Comparison of ENCODE assay signal across 27 cellular contexts in genomic region chr7:5469375-5470166, GRCh38. TPM values are rescaled to one million over a fixed set of nuclear protein-coding genes. Genes with fewer than 3 reads are reported as not detected.
DNase-seq lines count a peak whose midpoint lies in the region; ATAC-seq and FAIRE-seq lines count a peak whose summit lies in the region.
"Had no signal": no experiment of that assay in that cellular context is flagged by ENCODE, and none has a peak within 500 bp of the region (broad histone marks: within the 10 kb centered on the region; RNA-seq: fewer than 3 reads in every experiment).

No MANE protein-coding gene starts in this region.

- H2AFZ ChIP-seq in mesenchymal stem cell (ENCODE audit: low read depth, low read length), result no peak overlapping the region

- H3K18ac ChIP-seq in mesenchymal stem cell (ENCODE audit: low read depth in 1 of 2, low read length in 2 of 2), result no peak overlapping the region

- H3K4me1 Mint-ChIP-seq in T-helper 17 cell, result peaks cover 8% of the 10 kb centered on the region
- H3K4me1 Mint-ChIP-seq: B cell had no signal

- H3K4me3 ChIP-seq in mesenchymal stem cell (ENCODE audit: insufficient read depth in 1 of 2, low read depth in 1 of 2, low read length in 2 of 2), result no peak overlapping the region
- H3K4me3 ChIP-seq: A549, Peyer's patch had no signal

- no peaks in the 10 kb centered on the region for H3K27me3 ChIP-seq in mesenchymal stem cell (ENCODE audit: control insufficient read depth in 1 of 2, insufficient read depth in 1 of 2, low read length in 2 of 2)
- H3K27me3 ChIP-seq: breast epithelium, Peyer's patch had no signal

- H2BK5ac ChIP-seq in mesenchymal stem cell (ENCODE audit: low read depth, low read length, poor library complexity, severe bottlenecking), result no peak overlapping the region

- H3K4ac ChIP-seq in mesenchymal stem cell (ENCODE audit: low read depth in 1 of 2, low read length in 2 of 2), result no peak overlapping the region

- no peak overlapping the region for H3K4me3 Mint-ChIP-seq in T-helper 17 cell
- H3K4me3 Mint-ChIP-seq: activated CD8-positive, alpha-beta T cell treated with anti-CD3 and anti-CD28 coated beads, Interleukin-2, amount 10 ng/mL, durations not matched to agents 7 days and 5 days; activated naive CD8-positive, alpha-beta T cell; B cell; CD4-positive, alpha-beta memory T cell had no signal

- no peak overlapping the region for H4K8ac ChIP-seq in mesenchymal stem cell (ENCODE audit: low read length)

- no peak overlapping the region for H3K4me2 ChIP-seq in mesenchymal stem cell (ENCODE audit: low read length, poor library complexity, severe bottlenecking)
- H3K4me2 ChIP-seq: A549, KMS-11 had no signal

- peak; percentile 40 for ATAC-seq in sciatic nerve
- no peak for ATAC-seq in T-helper 17 cell
- ATAC-seq: activated CD8-positive, alpha-beta T cell treated with anti-CD3 and anti-CD28 coated beads, Interleukin-2, amount 10 ng/mL, durations not matched to agents 7 days and 5 days had no signal

- H3K79me1 ChIP-seq in mesenchymal stem cell (replicated peaks; ENCODE audit: low read length, poor library complexity, severe bottlenecking), result no peaks in the 10 kb centered on the region

- H2BK12ac ChIP-seq in mesenchymal stem cell (ENCODE audit: low read length in 2 of 2), result peak overlapping the region in 1 of 2 experiments; percentile 11

- H3K9me3 ChIP-seq in mesenchymal stem cell (ENCODE audit: control insufficient read depth, low read length) (peaks cover 5% of the 10 kb centered on the region), T-helper 17 cell (ENCODE audit: control insufficient read depth, low read length, poor library complexity, severe bottlenecking) (no peaks in the 10 kb centered on the region)
- H3K9me3 ChIP-seq: breast epithelium, Peyer's patch had no signal

- H3K27ac ChIP-seq in caudate nucleus (ENCODE audit: low read depth, low read length), result peak overlapping the region; percentile 9
- no peak overlapping the region for H3K27ac ChIP-seq in mesenchymal stem cell (ENCODE audit: low read length, poor library complexity, severe bottlenecking)
- H3K27ac ChIP-seq: breast epithelium, KMS-11, Peyer's patch, VCaP had no signal

- no peak for DNase-seq in HTR-8/SVneo (ENCODE audit: insufficient read length, low spot score)
- peak in 15 of 61 donors; percentile 13 to 86 (median 34) for DNase-seq in caudate nucleus (lab: John Stamatoyannopoulos, UW)
- no peak for DNase-seq in mesenchymal stem cell
- DNase-seq in sciatic nerve (ENCODE audit: low spot score), result no peak
- no peak for DNase-seq in T-helper 17 cell
- no peak for DNase-seq in OCI-M1 (lab: John Stamatoyannopoulos, UW)
- DNase-seq in iPS-NIHi11 (ENCODE audit: low spot score), result no peak
- DNase-seq in kidney glomerular epithelial cell (lab: John Stamatoyannopoulos, UW), result no peak
- DNase-seq: activated CD4-positive, alpha-beta T cell treated with anti-CD3 and anti-CD28 coated beads for 4 hours; activated CD8-positive, alpha-beta T cell treated with anti-CD3 and anti-CD28 coated beads, Interleukin-2, amount 10 ng/mL, durations not matched to agents 7 days and 5 days; CD4-positive, alpha-beta memory T cell; effector CD8-positive, alpha-beta T cell; GOT3; NCI-H2029; NCI-H2227 treated with DMSO at 0.1 percent for 48 hours; Peyer's patch; SIG-M5; stimulated activated naive CD4-positive, alpha-beta T cell; T-helper 9 cell had no signal

- no peak overlapping the region for H3K23ac ChIP-seq in mesenchymal stem cell (ENCODE audit: low read length in 2 of 2)

- WGBS in mesenchymal stem cell, result 93% methylated on average over 32 of the region's 32 CpGs

- H3K27me3 Mint-ChIP-seq in T-helper 17 cell, result no peaks in the 10 kb centered on the region
- H3K27me3 Mint-ChIP-seq: activated naive CD8-positive, alpha-beta T cell; B cell; CD4-positive, alpha-beta memory T cell had no signal

- FAIRE-seq in HTR-8/SVneo (lab: Jason Lieb, UNC), result peak; percentile 97
- FAIRE-seq: A549, colon had no signal

- H4K91ac ChIP-seq in mesenchymal stem cell (ENCODE audit: low read length), result peak overlapping the region; percentile 6

- no peak overlapping the region for H2BK15ac ChIP-seq in mesenchymal stem cell (ENCODE audit: low read depth, poor library complexity, severe bottlenecking)

- no peak overlapping the region for H3K14ac ChIP-seq in mesenchymal stem cell (ENCODE audit: low read length in 2 of 2)

- peaks cover 5% of the 10 kb centered on the region for H3K4me1 ChIP-seq in mesenchymal stem cell (ENCODE audit: control insufficient read depth, insufficient read depth, low read depth, low read length)
- H3K4me1 ChIP-seq: A549, breast epithelium, Peyer's patch had no signal

- H2AK5ac ChIP-seq in mesenchymal stem cell (ENCODE audit: low read length, severe bottlenecking), result no peak overlapping the region

- H3K9ac ChIP-seq in mesenchymal stem cell (ENCODE audit: low read length), result no peak overlapping the region
- H3K9ac ChIP-seq: KMS-11 had no signal

- H2BK120ac ChIP-seq in mesenchymal stem cell (ENCODE audit: low read depth, low read length), result no peak overlapping the region

- H3K27ac Mint-ChIP-seq in T-helper 17 cell, result no peak overlapping the region
- H3K27ac Mint-ChIP-seq: activated CD8-positive, alpha-beta T cell treated with anti-CD3 and anti-CD28 coated beads, Interleukin-2, amount 10 ng/mL, durations not matched to agents 7 days and 5 days; activated naive CD8-positive, alpha-beta T cell; activated T-helper 2 cell treated with anti-CD3 and anti-CD28 coated beads, Interferon-gamma antibody, Interleukin-2, Interleukin-4, amounts not matched to agents 10 μg/mL and 5 μg/mL and 100 μg/mL, durations not matched to agents 14 hours and 24 hours and 36 hours; B cell had no signal

- H3K36me3 ChIP-seq in mesenchymal stem cell (ENCODE audit: control insufficient read depth in 1 of 2, insufficient read depth in 2 of 2, low read depth in 1 of 2, low read length in 2 of 2), result peaks cover 0 to 23% of the 10 kb centered on the region in 2 experiments
- H3K36me3 ChIP-seq: breast epithelium, Peyer's patch had no signal

- H3K36me3 Mint-ChIP-seq in T-helper 17 cell (ENCODE audit: low read depth), result peaks cover 3% of the 10 kb centered on the region
- H3K36me3 Mint-ChIP-seq: activated naive CD8-positive, alpha-beta T cell had no signal

- intact Hi-C loops in sciatic nerve (cut with DNase I), result no loop called here

RNA-seq across cellular contexts. Expression of gene FBXL18, which starts 44.0 kb away (rescaled TPM):
- 8.4 TPM for polyA plus RNA-seq in mesenchymal stem cell (2013, experiment 1 of 2)
- 8.3 TPM for polyA plus RNA-seq in mesenchymal stem cell (2013, experiment 2 of 2)
- total RNA-seq in sciatic nerve (9.9 TPM), T-helper 17 cell (1 to 10 TPM; 9.7 TPM)

RNA-seq across cellular contexts. Expression of gene TNRC18, which starts 45.9 kb away (rescaled TPM):
- polyA plus RNA-seq in mesenchymal stem cell (2013, experiment 1 of 2), result 45.5 TPM
- polyA plus RNA-seq in mesenchymal stem cell (2013, experiment 2 of 2), result 39.8 TPM
- 107 TPM for total RNA-seq in sciatic nerve
- total RNA-seq in T-helper 17 cell, result 10 to 100 TPM; 54.5 to 67.6 TPM
